18 cellular contexts compared by ENCODE assay signal in the genomic region with DNA sequence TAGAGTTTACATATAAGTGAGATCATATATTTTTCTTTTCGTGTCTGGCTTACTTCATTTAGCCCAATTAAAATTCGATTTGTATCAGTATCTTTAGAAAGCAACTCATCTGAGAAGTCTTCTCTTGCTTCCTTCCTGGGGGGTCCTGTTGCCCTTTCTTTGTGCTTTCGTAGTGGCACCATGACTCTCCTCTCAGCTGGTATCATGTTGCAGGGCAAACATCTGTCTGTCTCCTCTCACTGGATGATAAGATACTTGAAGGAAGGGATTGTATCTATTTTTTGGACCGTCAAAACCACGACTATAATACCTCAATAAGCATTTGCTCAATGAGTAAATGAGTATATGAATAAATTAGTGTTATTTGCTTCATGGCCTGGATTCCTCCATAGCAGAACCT.
"Had no signal": no experiment of that assay in that cellular context is flagged by ENCODE, and none has a peak within 500 bp of the region (broad histone marks: within the 10 kb centered on the region; RNA-seq: fewer than 3 reads in every experiment).

No MANE protein-coding gene starts in this region.

- H3K4me3 Mint-ChIP-seq: activated T-helper 1 cell treated with anti-CD3 and anti-CD28 coated beads, Interleukin-12 subunit alpha, Interleukin-12 subunit beta, Interleukin-2, Interleukin-4 antibody, amounts not matched to agents 30 ng/mL and 10 ng/mL and 1 ng/mL, durations not matched to agents 14 hours and 24 hours and 36 hours; endodermal cell; stimulated activated effector memory CD8-positive, alpha-beta T cell treated with anti-CD3 and anti-CD28 coated beads, Interleukin-12 subunit alpha, Interleukin-12 subunit beta, amount 100 ng/mL, for 72 hours; T-cell had no signal

- H3K27me3 Mint-ChIP-seq: T-cell had no signal

- DNase-seq: activated CD4-positive, alpha-beta T cell treated with anti-CD3 and anti-CD28 coated beads, Interleukin-2, amount 50 U/mL, for 1 hour; activated naive CD4-positive, alpha-beta T cell; dorsolateral prefrontal cortex; endodermal cell; erythroblast; left ventricle myocardium superior; ovary; right lobe of liver; T-cell; T-helper 9 cell; upper lobe of right lung had no signal

- H3K79me2 ChIP-seq: hepatocyte had no signal

- H3K4me1 Mint-ChIP-seq: stimulated activated effector memory CD8-positive, alpha-beta T cell treated with anti-CD3 and anti-CD28 coated beads, Interleukin-12 subunit alpha, Interleukin-12 subunit beta, amount 100 ng/mL, for 72 hours; T-cell had no signal

- H3K4me2 ChIP-seq: hepatocyte had no signal

- H3K27ac ChIP-seq: ascending aorta, cardiac muscle cell, hepatocyte, ovary, right lobe of liver, thoracic aorta, upper lobe of right lung had no signal

- ATAC-seq: activated CD4-positive, CD25-positive, alpha-beta regulatory T cell treated with anti-CD3 and anti-CD28 coated beads, Interleukin-2, amount 50 U/mL, for 24 hours; left ventricle myocardium superior; right lobe of liver; stimulated activated effector memory CD8-positive, alpha-beta T cell treated with anti-CD3 and anti-CD28 coated beads, Interleukin-12 subunit alpha, Interleukin-12 subunit beta, amount 100 ng/mL, for 72 hours; T-cell; upper lobe of right lung had no signal

- H3K4me1 ChIP-seq: ascending aorta, right lobe of liver, upper lobe of right lung had no signal

- H3K4me3 ChIP-seq: ascending aorta, cardiac muscle cell, dorsolateral prefrontal cortex, hepatocyte, ovary, right lobe of liver, thoracic aorta, upper lobe of right lung had no signal

- H3K9me3 ChIP-seq: ascending aorta, ovary, right lobe of liver, thoracic aorta, upper lobe of right lung had no signal

- H3K27me3 ChIP-seq: ascending aorta, cardiac muscle cell, hepatocyte, ovary, right lobe of liver, upper lobe of right lung had no signal

- H2AFZ ChIP-seq: hepatocyte had no signal

- H3K36me3 Mint-ChIP-seq: stimulated activated effector memory CD8-positive, alpha-beta T cell treated with anti-CD3 and anti-CD28 coated beads, Interleukin-12 subunit alpha, Interleukin-12 subunit beta, amount 100 ng/mL, for 72 hours; T-cell had no signal

- H3K27ac Mint-ChIP-seq: activated T-helper 1 cell treated with anti-CD3 and anti-CD28 coated beads, Interleukin-12 subunit alpha, Interleukin-12 subunit beta, Interleukin-2, Interleukin-4 antibody, amounts not matched to agents 30 ng/mL and 10 ng/mL and 1 ng/mL, durations not matched to agents 14 hours and 24 hours and 36 hours; endodermal cell; stimulated activated effector memory CD8-positive, alpha-beta T cell treated with anti-CD3 and anti-CD28 coated beads, Interleukin-12 subunit alpha, Interleukin-12 subunit beta, amount 100 ng/mL, for 72 hours; T-cell had no signal

- H3K36me3 ChIP-seq: ascending aorta, cardiac muscle cell, ovary, right lobe of liver, thoracic aorta, upper lobe of right lung had no signal
